In genomic region chr15:60945196-60945595, GRCh38 we compare ENCODE assay signal across 11 cellular contexts.
A peak's percentile ranks its signal among the peaks of the same experiment; 100 is the strongest.
DNase-seq lines count a peak whose midpoint lies in the region; ATAC-seq and TF ChIP-seq lines count a peak whose summit lies in the region.
"Had no signal": no experiment of that assay in that cellular context is flagged by ENCODE, and none has a peak within 500 bp of the region (broad histone marks: within the 10 kb centered on the region; RNA-seq: fewer than 3 reads in every experiment).

No MANE protein-coding gene starts in this region.

- no peak overlapping the region for H2AFZ ChIP-seq in SK-N-SH (ENCODE audit: low read depth)

- peak; percentile 64 for ATAC-seq in Right ventricle myocardium inferior
- ATAC-seq in HG02938 (IDR thresholded peaks at IDR 0.05; ENCODE audit: unreplicated experiment): no peak
- ATAC-seq in stimulated activated effector memory CD8-positive, alpha-beta T cell treated with anti-CD3 and anti-CD28 coated beads, Interleukin-12 subunit alpha, Interleukin-12 subunit beta, amount 100 ng/mL, for 72 hours: no peak

- peak in 1 of 2 experiments; percentile 75; a peak in 2 of 4 replicates for TF ChIP-seq EP300 in SK-N-SH (IDR thresholded peaks at IDR 0.05; ENCODE audit: borderline replicate concordance in 1 of 2, low read depth in 1 of 2, low read length in 1 of 2)

- no peaks in the 10 kb centered on the region for H3K4me1 Mint-ChIP-seq in CD8-positive, alpha-beta memory T cell
- H3K4me1 Mint-ChIP-seq in stimulated activated effector memory CD8-positive, alpha-beta T cell treated with anti-CD3 and anti-CD28 coated beads, Interleukin-12 subunit alpha, Interleukin-12 subunit beta, amount 100 ng/mL, for 72 hours: no peaks in the 10 kb centered on the region
- H3K4me1 Mint-ChIP-seq: CD14-positive monocyte had no signal

- no peaks in the 10 kb centered on the region for H3K9me3 Mint-ChIP-seq in CD8-positive, alpha-beta memory T cell
- H3K9me3 Mint-ChIP-seq in stimulated activated effector memory CD8-positive, alpha-beta T cell treated with anti-CD3 and anti-CD28 coated beads, Interleukin-12 subunit alpha, Interleukin-12 subunit beta, amount 100 ng/mL, for 72 hours: no peaks in the 10 kb centered on the region

- no peak overlapping the region for H3K4me3 ChIP-seq in SK-N-SH (ENCODE audit: low read depth in 2 of 2, low read length in 1 of 2)
- H3K4me3 ChIP-seq in CD8-positive, alpha-beta memory T cell (ENCODE audit: low read length): no peak overlapping the region
- no peak overlapping the region for H3K4me3 ChIP-seq in foreskin fibroblast (ENCODE audit: low read depth in 1 of 2, low read length in 2 of 2)

- 2% methylated on average over 6 of the region's 6 CpGs for WGBS in SK-N-SH (ENCODE audit: low lambda C conversion rate)

- H3K36me3 ChIP-seq in SK-N-SH (replicated peaks in 1 of 2; ENCODE audit: control insufficient read depth in 1 of 2, insufficient read depth in 2 of 2, low read length in 1 of 2): no peaks in the 10 kb centered on the region
- no peaks in the 10 kb centered on the region for H3K36me3 ChIP-seq in CD8-positive, alpha-beta memory T cell (ENCODE audit: insufficient read depth, low read length)

- CTCF ChIA-PET in SK-N-SH (lab: Yijun Ruan, JAX): interaction anchor here (1.4 to 1.6 kb wide), 4 partner anchors 11 to 106 kb away, joined by 3 to 5 read pairs (median 4); no protein-coding TSS in a partner anchor
- CTCF ChIA-PET in CD8-positive, alpha-beta memory T cell (lab: Charles Lee): no interaction called here

- no peaks in the 10 kb centered on the region for H3K36me3 Mint-ChIP-seq in CD8-positive, alpha-beta memory T cell
- H3K36me3 Mint-ChIP-seq in stimulated activated effector memory CD8-positive, alpha-beta T cell treated with anti-CD3 and anti-CD28 coated beads, Interleukin-12 subunit alpha, Interleukin-12 subunit beta, amount 100 ng/mL, for 72 hours: no peaks in the 10 kb centered on the region
- H3K36me3 Mint-ChIP-seq: CD14-positive monocyte had no signal

- intact Hi-C loops in Right ventricle myocardium inferior (cut with DNase I): no loop called here

- H4K20me1 ChIP-seq in SK-N-SH (ENCODE audit: insufficient read depth): no peaks in the 10 kb centered on the region

- H3K27me3 Mint-ChIP-seq in CD8-positive, alpha-beta memory T cell: peaks cover 22 to 66% of the 10 kb centered on the region in 2 donors

- H3K9ac ChIP-seq in SK-N-SH: no peak overlapping the region

- H3K79me2 ChIP-seq in SK-N-SH (ENCODE audit: insufficient read depth): no peaks in the 10 kb centered on the region

- H3K27ac ChIP-seq in SK-N-SH (ENCODE audit: low read depth in 2 of 2, low read length in 1 of 2): peak overlapping the region in 1 of 2 experiments; percentile 80; a peak in 2 of 4 replicates
- no peak overlapping the region for H3K27ac ChIP-seq in CD8-positive, alpha-beta memory T cell (ENCODE audit: low read depth, low read length)

- peaks cover 3% of the 10 kb centered on the region for H3F3A ChIP-seq in SK-N-SH (replicated peaks; ENCODE audit: insufficient read depth)

- H3K27ac Mint-ChIP-seq in CD8-positive, alpha-beta memory T cell: no peak overlapping the region
- H3K27ac Mint-ChIP-seq in stimulated activated effector memory CD8-positive, alpha-beta T cell treated with anti-CD3 and anti-CD28 coated beads, Interleukin-12 subunit alpha, Interleukin-12 subunit beta, amount 100 ng/mL, for 72 hours: no peak overlapping the region

- peaks cover 8 to 24% of the 10 kb centered on the region in 2 experiments; a peak in 2 of 4 replicates for H3K4me1 ChIP-seq in SK-N-SH (ENCODE audit: control insufficient read depth in 1 of 2, insufficient read depth in 2 of 2, low read depth in 1 of 2, low read length in 1 of 2)
- no peaks in the 10 kb centered on the region for H3K4me1 ChIP-seq in CD8-positive, alpha-beta memory T cell (ENCODE audit: insufficient read depth, low read length)

- DNase-seq in H4 (ENCODE audit: low spot score): peak; percentile 30
- DNase-seq in SK-N-SH: peak; percentile 87
- peak; percentile 82 for DNase-seq in Right ventricle myocardium inferior (ENCODE audit: missing footprints)
- peak; percentile 65 for DNase-seq in putamen (ENCODE audit: low spot score)
- DNase-seq in CD8-positive, alpha-beta memory T cell: no peak
- no peak for DNase-seq in stimulated activated effector memory CD8-positive, alpha-beta T cell treated with anti-CD3 and anti-CD28 coated beads, Interleukin-12 subunit alpha, Interleukin-12 subunit beta, amount 100 ng/mL, for 72 hours (ENCODE audit: low spot score in 2 of 2)
- no peak for DNase-seq in foreskin fibroblast
- DNase-seq: NCI-H1436 treated with DMSO at 0.1 percent for 48 hours, T-helper 2 cell had no signal

- POLR2A ChIA-PET in SK-N-SH (lab: Yijun Ruan, JAX): no interaction called here
- POLR2A ChIA-PET in CD8-positive, alpha-beta memory T cell (lab: Charles Lee): no interaction called here

- no peaks in the 10 kb centered on the region for H3K9me3 ChIP-seq in SK-N-SH
- H3K9me3 ChIP-seq in CD8-positive, alpha-beta memory T cell (ENCODE audit: low read length): no peaks in the 10 kb centered on the region

- H3K27me3 ChIP-seq in SK-N-SH (ENCODE audit: insufficient read depth): no peaks in the 10 kb centered on the region
- no peaks in the 10 kb centered on the region for H3K27me3 ChIP-seq in CD8-positive, alpha-beta memory T cell (ENCODE audit: insufficient read depth, low read length, poor library complexity, severe bottlenecking)

- no peaks in the 10 kb centered on the region for H3K9me2 ChIP-seq in SK-N-SH

- peak; percentile 46 for TF ChIP-seq RAD21 in SK-N-SH (IDR thresholded peaks at IDR 0.05; ENCODE audit: low read length)

- H3K4me3 Mint-ChIP-seq in CD8-positive, alpha-beta memory T cell: no peak overlapping the region
- H3K4me3 Mint-ChIP-seq in stimulated activated effector memory CD8-positive, alpha-beta T cell treated with anti-CD3 and anti-CD28 coated beads, Interleukin-12 subunit alpha, Interleukin-12 subunit beta, amount 100 ng/mL, for 72 hours: no peak overlapping the region
- H3K4me3 Mint-ChIP-seq: CD14-positive monocyte had no signal

- TF ChIP-seq CTCF in SK-N-SH (IDR thresholded peaks at IDR 0.05) (no peak), foreskin fibroblast (IDR thresholded peaks at IDR 0.05; ENCODE audit: low read depth, low read length) (no peak)

- peak overlapping the region; percentile 11; the same call in 1 of the 2 replicates for H3K4me2 ChIP-seq in SK-N-SH

TF ChIP-seq in SK-N-SH, 30 proteins besides CTCF, POLR2A, EP300 and RAD21 (continues in another document):
- TF ChIP-seq TEAD4 (IDR thresholded peaks at IDR 0.05; ENCODE audit: borderline replicate concordance, insufficient read depth): no peak
- TF ChIP-seq USF2 (IDR thresholded peaks at IDR 0.05; ENCODE audit: borderline replicate concordance, low read depth, low read length): no peak
- no peak for TF ChIP-seq TAF1 (IDR thresholded peaks at IDR 0.05; ENCODE audit: borderline replicate concordance, low read depth, low read length)
- TF ChIP-seq RCOR1 (IDR thresholded peaks at IDR 0.05; ENCODE audit: low read length): peak; percentile 85
- no peak for TF ChIP-seq MEF2A (IDR thresholded peaks at IDR 0.05; ENCODE audit: borderline replicate concordance, low read depth)
- TF ChIP-seq JUND (IDR thresholded peaks at IDR 0.05): no peak
- TF ChIP-seq FOSL2 (IDR thresholded peaks at IDR 0.05; ENCODE audit: borderline replicate concordance, low read depth): no peak
- no peak for TF ChIP-seq POLR2AphosphoS5 (IDR thresholded peaks at IDR 0.05; ENCODE audit: low read depth, low read length)
- TF ChIP-seq USF1 (IDR thresholded peaks at IDR 0.05; ENCODE audit: borderline replicate concordance, low read depth): no peak
- TF ChIP-seq TCF12 (IDR thresholded peaks at IDR 0.05): 0 out of 2 replicates have a peak, but pooled peaks have one; percentile 9
- no peak for TF ChIP-seq NRF1 (IDR thresholded peaks at IDR 0.05; ENCODE audit: low read depth, low read length)
- TF ChIP-seq EZH2phosphoT487 (IDR thresholded peaks at IDR 0.05; ENCODE audit: borderline replicate concordance, low read depth): no peak
- TF ChIP-seq GABPA (IDR thresholded peaks at IDR 0.05; ENCODE audit: low read depth): no peak
- peak; percentile 66 for TF ChIP-seq NFIC (IDR thresholded peaks at IDR 0.05; ENCODE audit: borderline replicate concordance)
- TF ChIP-seq GATA2 (CRISPR knock-in tag; IDR thresholded peaks at IDR 0.05): peak; percentile 95
- TF ChIP-seq YY1 (IDR thresholded peaks at IDR 0.05; ENCODE audit: low read depth): no peak
- TF ChIP-seq IRF3 (IDR thresholded peaks at IDR 0.05; ENCODE audit: low read depth, low read length): no peak
- TF ChIP-seq MXI1 (IDR thresholded peaks at IDR 0.05; ENCODE audit: low read depth, low read length): peak; percentile 58; the same call in 1 of the 2 replicates

Comparison
In these comparisons a context has a peak if more than half of its experiments do, and no peak if none do; other contexts are left out.
1. DNase-seq: peak in H4 (single experiment), SK-N-SH (single experiment), Right ventricle myocardium inferior (single experiment) and putamen (single experiment); none in CD8-positive, alpha-beta memory T cell (0 of 5), stimulated activated effector memory CD8-positive, alpha-beta T cell treated with anti-CD3 and anti-CD28 coated beads, Interleukin-12 subunit alpha, Interleukin-12 subunit beta, amount 100 ng/mL, for 72 hours (0 of 2) and foreskin fibroblast (0 of 2).